In the genomic region with DNA sequence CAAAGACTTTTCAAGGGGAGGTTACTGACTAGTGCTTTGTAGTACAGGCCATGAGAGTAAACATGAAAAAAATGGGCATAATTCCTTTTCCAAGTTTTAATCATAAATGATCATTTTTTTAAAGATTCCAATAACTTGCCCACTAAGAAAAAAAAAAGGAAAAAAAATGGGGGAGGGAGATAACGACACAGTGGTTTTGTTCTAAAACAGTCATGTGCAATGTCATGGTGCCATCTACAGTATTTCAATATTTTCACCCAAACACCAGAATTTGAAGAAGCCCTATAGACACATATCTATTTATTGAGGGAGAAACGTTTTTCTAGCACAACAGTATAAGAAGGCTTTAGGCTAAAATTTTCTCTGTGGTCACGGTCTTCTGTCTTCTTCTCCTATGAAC, we compare ENCODE assay signal across 11 cellular contexts.
DNase-seq lines count a peak whose midpoint lies in the region; ATAC-seq and TF ChIP-seq lines count a peak whose summit lies in the region.
"Had no signal": no experiment of that assay in that cellular context is flagged by ENCODE, and none has a peak within 500 bp of the region (broad histone marks: within the 10 kb centered on the region; RNA-seq: fewer than 3 reads in every experiment).

No MANE protein-coding gene starts in this region.

- H2AFZ ChIP-seq in OCI-LY1 (ENCODE audit: low read length) (no peak overlapping the region), osteoblast (ENCODE audit: low read length) (no peak overlapping the region)

- no peaks in the 10 kb centered on the region for H4K20me1 ChIP-seq in OCI-LY1 (ENCODE audit: insufficient read depth, low read length)
- no peaks in the 10 kb centered on the region for H4K20me1 ChIP-seq in osteoblast (ENCODE audit: insufficient read depth, low read length)

- H3K9me3 Mint-ChIP-seq in endodermal cell = no peaks in the 10 kb centered on the region

- H3K27ac ChIP-seq in OCI-LY1 (ENCODE audit: low read depth, low read length, poor library complexity, severe bottlenecking) (no peak overlapping the region), endodermal cell (ENCODE audit: low read depth, low read length) (no peak overlapping the region), osteoblast (ENCODE audit: low read depth, low read length) (peak overlapping the region; percentile 71)

- H3K79me2 ChIP-seq in OCI-LY1 (ENCODE audit: insufficient read depth, low read length) (no peaks in the 10 kb centered on the region), osteoblast (ENCODE audit: insufficient read depth, low read length) (no peaks in the 10 kb centered on the region)

- H3K4me1 ChIP-seq in OCI-LY1 (ENCODE audit: insufficient read depth, low read length, severe bottlenecking) (peaks cover 5% of the 10 kb centered on the region), endodermal cell (ENCODE audit: control insufficient read depth, insufficient read depth, low read length) (no peaks in the 10 kb centered on the region), osteoblast (ENCODE audit: insufficient read depth, low read length) (peaks cover 26% of the 10 kb centered on the region)

- peak; percentile 62 for DNase-seq in GM03348 (ENCODE audit: low spot score)
- DNase-seq in endodermal cell = no peak
- DNase-seq in osteoblast (ENCODE audit: insufficient read length, low spot score, missing footprints) = no peak
- DNase-seq: NCI-H446 treated with DMSO at 0.1 percent for 48 hours, posterior cingulate gyrus, T-helper 17 cell had no signal

- H3K4me2 ChIP-seq in OCI-LY1 (ENCODE audit: low read length) = no peak overlapping the region
- no peak overlapping the region for H3K4me2 ChIP-seq in osteoblast (ENCODE audit: insufficient read depth, low read length)

- no peak overlapping the region for H3K27ac Mint-ChIP-seq in endodermal cell
- H3K27ac Mint-ChIP-seq: T-helper 17 cell had no signal

- H3K4me3 Mint-ChIP-seq in endodermal cell = no peak overlapping the region
- H3K4me3 Mint-ChIP-seq: T-helper 17 cell had no signal

- no peaks in the 10 kb centered on the region for H3K9me2 ChIP-seq in OCI-LY1 (ENCODE audit: low read depth, low read length)

- H3K27me3 ChIP-seq in OCI-LY1 (ENCODE audit: insufficient read depth, low read length) = no peaks in the 10 kb centered on the region
- H3K27me3 ChIP-seq in endodermal cell (ENCODE audit: control insufficient read depth, insufficient read depth, low read length, poor library complexity, severe bottlenecking) = no peaks in the 10 kb centered on the region
- H3K27me3 ChIP-seq in osteoblast (ENCODE audit: insufficient read depth, low read length) = no peaks in the 10 kb centered on the region

- WGBS in endodermal cell (ENCODE audit: insufficient coverage in 1 of 2, insufficient read length in 1 of 2), 2 experiments = 93% methylated on average over 2 of the region's 3 CpGs; no CpG with 5 or more reads in 1 of the 2 experiments

- peaks cover 13% of the 10 kb centered on the region for H3K4me1 Mint-ChIP-seq in endodermal cell

- H3K9ac ChIP-seq in OCI-LY1 (ENCODE audit: low read length) (no peak overlapping the region), endodermal cell (ENCODE audit: extremely low read depth, low read length, poor library complexity, severe bottlenecking) (no peak overlapping the region)

- H3K36me3 ChIP-seq in OCI-LY1 (ENCODE audit: insufficient read depth, low read length) (no peaks in the 10 kb centered on the region), endodermal cell (ENCODE audit: control insufficient read depth, insufficient read depth, low read length) (no peaks in the 10 kb centered on the region), osteoblast (ENCODE audit: insufficient read depth, low read length) (no peaks in the 10 kb centered on the region)

- H3K9me3 ChIP-seq in OCI-LY1 (ENCODE audit: low read length) (no peaks in the 10 kb centered on the region), endodermal cell (ENCODE audit: control insufficient read depth, low read length) (no peaks in the 10 kb centered on the region), osteoblast (ENCODE audit: low read depth, low read length) (no peaks in the 10 kb centered on the region)

- no peaks in the 10 kb centered on the region for H3K36me3 Mint-ChIP-seq in endodermal cell (ENCODE audit: low read depth)

- H3F3A ChIP-seq in OCI-LY1 (ENCODE audit: insufficient read depth, low read length) = no peaks in the 10 kb centered on the region

- no peaks in the 10 kb centered on the region for H3K27me3 Mint-ChIP-seq in endodermal cell (ENCODE audit: insufficient read depth)

- peak; percentile 21; the same call in 1 of the 2 replicates for TF ChIP-seq CTCF in OCI-LY1 (IDR thresholded peaks at IDR 0.05; ENCODE audit: low read length)
- peak; percentile 29 for TF ChIP-seq CTCF in endodermal cell (conservative IDR thresholded peaks at IDR 0.05)
- peak; percentile 58 for TF ChIP-seq CTCF in osteoblast (IDR thresholded peaks at IDR 0.05; ENCODE audit: extremely low read depth, low read depth, low read length)

- no peak for ATAC-seq in HG02588 (IDR thresholded peaks at IDR 0.05; ENCODE audit: unreplicated experiment)
- ATAC-seq in GM18519 (IDR thresholded peaks at IDR 0.05; ENCODE audit: low FRiP score, unreplicated experiment) = no peak
- no peak for ATAC-seq in GM21825 (IDR thresholded peaks at IDR 0.05; ENCODE audit: unreplicated experiment)
- no peak for ATAC-seq in HG03439 (IDR thresholded peaks at IDR 0.05; ENCODE audit: unreplicated experiment)
- ATAC-seq: T-helper 17 cell had no signal

- H3K4me3 ChIP-seq in OCI-LY1 (ENCODE audit: low read depth, low read length, poor library complexity, severe bottlenecking) = no peak overlapping the region
- H3K4me3 ChIP-seq in endodermal cell (ENCODE audit: low read length) = no peak overlapping the region
- H3K4me3 ChIP-seq in osteoblast (ENCODE audit: insufficient read depth, low read length) = no peak overlapping the region
